Comparison of ENCODE assay signal across 8 cellular contexts in genomic region chr4:184384056-184384809, GRCh38.
A peak's percentile ranks its signal among the peaks of the same experiment; 100 is the strongest.
DNase-seq lines count a peak whose midpoint lies in the region; ATAC-seq and TF ChIP-seq lines count a peak whose summit lies in the region.

No MANE protein-coding gene starts in this region.

- no peak overlapping the region for H3K14ac ChIP-seq in trophoblast cell (ENCODE audit: low read length)

- ATAC-seq in GM19397 (IDR thresholded peaks at IDR 0.05; ENCODE audit: unreplicated experiment) (peak; percentile 74), HG03439 (IDR thresholded peaks at IDR 0.05; ENCODE audit: unreplicated experiment) (peak; percentile 84)

- H3K27me3 ChIP-seq in DOHH2 (ENCODE audit: control insufficient read depth, low read length): peaks cover 57% of the 10 kb centered on the region
- H3K27me3 ChIP-seq in fibroblast of lung (ENCODE audit: control insufficient read depth, insufficient read depth, low read length): no peaks in the 10 kb centered on the region
- no peaks in the 10 kb centered on the region for H3K27me3 ChIP-seq in trophoblast cell (ENCODE audit: insufficient read depth, low read length)

- no peak for TF ChIP-seq CTCF in DOHH2 (IDR thresholded peaks at IDR 0.05; ENCODE audit: low read depth, low read length, poor library complexity, severe bottlenecking)
- no peak for TF ChIP-seq CTCF in fibroblast of lung (conservative IDR thresholded peaks at IDR 0.05 in 1 of 2, IDR thresholded peaks at IDR 0.05 in 1 of 2; ENCODE audit: low read depth in 1 of 2, low read length in 2 of 2)

- peaks cover 76% of the 10 kb centered on the region for H3K4me1 ChIP-seq in DOHH2 (ENCODE audit: control insufficient read depth, low read length)
- peaks cover 23% of the 10 kb centered on the region for H3K4me1 ChIP-seq in fibroblast of lung (ENCODE audit: control insufficient read depth, extremely low read depth, insufficient read depth, low read length)
- H3K4me1 ChIP-seq in trophoblast cell (ENCODE audit: control insufficient read depth in 1 of 2, insufficient read depth in 2 of 2, low read length in 2 of 2): peaks cover 11% of the 10 kb centered on the region in 2 experiments

- no peak overlapping the region for H4K8ac ChIP-seq in trophoblast cell (ENCODE audit: low read depth, low read length)

- H3K9me2 ChIP-seq in DOHH2 (replicated peaks; ENCODE audit: control insufficient read depth, low read length): no peaks in the 10 kb centered on the region

- no peak overlapping the region for H4K12ac ChIP-seq in trophoblast cell (ENCODE audit: low read depth, low read length)

- H3K4me2 ChIP-seq in DOHH2 (ENCODE audit: low read length): peak overlapping the region; percentile 79
- H3K4me2 ChIP-seq in fibroblast of lung (ENCODE audit: extremely low read depth, insufficient read depth, low read length): peak overlapping the region; percentile 92
- peak overlapping the region; percentile 6 for H3K4me2 ChIP-seq in trophoblast cell (ENCODE audit: low read length)

- H2BK12ac ChIP-seq in trophoblast cell (ENCODE audit: low read length): no peak overlapping the region

- H3K4me3 ChIP-seq in DOHH2 (ENCODE audit: low read length): peak overlapping the region; percentile 64
- peak overlapping the region; percentile 44 to 60 (median 45) for H3K4me3 ChIP-seq in fibroblast of lung (replicated peaks in 1 of 4; ENCODE audit: control extremely low read depth in 1 of 4, insufficient read depth in 1 of 4, low read depth in 3 of 4, low read length in 4 of 4)
- H3K4me3 ChIP-seq in trophoblast cell (ENCODE audit: low read depth, low read length): no peak overlapping the region

- no peaks in the 10 kb centered on the region for H3K79me2 ChIP-seq in DOHH2 (ENCODE audit: control insufficient read depth, low read length)
- no peaks in the 10 kb centered on the region for H3K79me2 ChIP-seq in fibroblast of lung (ENCODE audit: control insufficient read depth, insufficient read depth, low read length)
- H3K79me2 ChIP-seq in trophoblast cell (ENCODE audit: control insufficient read depth, insufficient read depth, low read length, poor library complexity): no peaks in the 10 kb centered on the region

- H3K4ac ChIP-seq in trophoblast cell (ENCODE audit: low read depth, low read length): no peak overlapping the region

- DNase-seq in SKM-1 treated with dmso at 0.1 percent for 144 hours (lab: John Stamatoyannopoulos, UW; ENCODE audit: unreplicated experiment) (peak; percentile 61), fibroblast of lung (ENCODE audit: low read depth in 2 of 2) (peak; percentile 96 to 99), trophoblast cell (peak in 1 of 2 donors; percentile 32), 8988T (no peak), NCI-H128 (lab: John Stamatoyannopoulos, UW; ENCODE audit: unreplicated experiment) (no peak)

- peak overlapping the region; percentile 1 for H3K9ac ChIP-seq in fibroblast of lung (ENCODE audit: insufficient read depth, low read length)
- H3K9ac ChIP-seq in trophoblast cell (ENCODE audit: low read length): no peak overlapping the region

- H3K36me3 ChIP-seq in DOHH2 (ENCODE audit: control insufficient read depth, low read length): peaks cover 5% of the 10 kb centered on the region; the same call in 1 of the 2 replicates
- H3K36me3 ChIP-seq in fibroblast of lung (ENCODE audit: control insufficient read depth, insufficient read depth, low read length): peaks cover 7% of the 10 kb centered on the region
- peaks cover 5 to 11% of the 10 kb centered on the region in 2 experiments for H3K36me3 ChIP-seq in trophoblast cell (ENCODE audit: control insufficient read depth in 1 of 2, insufficient read depth in 2 of 2, low read length in 2 of 2)

- H4K20me1 ChIP-seq in DOHH2 (ENCODE audit: control insufficient read depth, insufficient read depth, low read depth, low read length) (peaks cover 14% of the 10 kb centered on the region), fibroblast of lung (ENCODE audit: control insufficient read depth, extremely low read depth, insufficient read depth, low read length) (no peaks in the 10 kb centered on the region)

- no peak overlapping the region for H3K18ac ChIP-seq in trophoblast cell (ENCODE audit: low read length)

- WGBS in trophoblast cell (ENCODE audit: extremely low coverage, insufficient coverage, insufficient read length): no CpG with 5 or more reads among the region's 13 CpGs

- no peak overlapping the region for H4K91ac ChIP-seq in trophoblast cell (ENCODE audit: low read depth, low read length)

- no peak overlapping the region for H2BK120ac ChIP-seq in trophoblast cell (ENCODE audit: insufficient read depth, low read length, poor library complexity)

- H3K9me3 ChIP-seq in DOHH2 (ENCODE audit: control insufficient read depth, insufficient read depth, low read length) (0 out of 2 replicates have a peak, but pooled peaks cover 2% of the 10 kb centered on the region), fibroblast of lung (ENCODE audit: control insufficient read depth, insufficient read depth, low read depth, low read length) (no peaks in the 10 kb centered on the region), trophoblast cell (ENCODE audit: insufficient read depth, low read depth, low read length) (peaks cover 2% of the 10 kb centered on the region)

- H3K27ac ChIP-seq in DOHH2 (ENCODE audit: low read depth, low read length) (peak overlapping the region; percentile 47; the same call in 1 of the 2 replicates), fibroblast of lung (ENCODE audit: insufficient read depth, low read length) (peak overlapping the region; percentile 78), trophoblast cell (ENCODE audit: low read depth, low read length) (no peak overlapping the region)

- no peak overlapping the region for H2BK5ac ChIP-seq in trophoblast cell (ENCODE audit: low read depth, low read length, poor library complexity)

- H3F3A ChIP-seq in DOHH2 (ENCODE audit: control insufficient read depth, insufficient read depth): peaks cover 20% of the 10 kb centered on the region

- H3K23ac ChIP-seq in trophoblast cell (ENCODE audit: low read length): no peak overlapping the region

- H2AFZ ChIP-seq in fibroblast of lung (ENCODE audit: low read length) (no peak overlapping the region), trophoblast cell (ENCODE audit: insufficient read depth, low read length, poor library complexity) (peak overlapping the region; percentile 17)

- H3K79me1 ChIP-seq in trophoblast cell (ENCODE audit: low read length): no peaks in the 10 kb centered on the region

- H2AK5ac ChIP-seq in trophoblast cell (ENCODE audit: low read length): no peak overlapping the region

Comparison
In these comparisons a context has a peak if more than half of its experiments do, and no peak if none do; other contexts are left out.
1. H3K4me2 ChIP-seq: peak in every context shown above with its lines; median percentile 92 in fibroblast of lung; 79 in DOHH2; 6 in trophoblast cell.
2. DNase-seq: peak in SKM-1 treated with dmso at 0.1 percent for 144 hours (single experiment) and fibroblast of lung (2 of 2); none in 8988T (single experiment) and NCI-H128 (single experiment).